ENCODE assay signal across 17 cellular contexts in genomic region chr9:70525553-70525952, GRCh38.
DNase-seq lines count a peak whose midpoint lies in the region; ATAC-seq, FAIRE-seq and TF ChIP-seq lines count a peak whose summit lies in the region.
"Had no signal": no experiment of that assay in that cellular context is flagged by ENCODE, and none has a peak within 500 bp of the region (broad histone marks: within the 10 kb centered on the region; RNA-seq: fewer than 3 reads in every experiment).

No MANE protein-coding gene starts in this region.

- no peak overlapping the region for H2BK20ac ChIP-seq in H9 (ENCODE audit: low read depth, low read length, poor library complexity, severe bottlenecking)

- no peak for TF ChIP-seq POLR2A in thyroid gland (IDR thresholded peaks at IDR 0.05)

- H2BK120ac ChIP-seq in H9 (ENCODE audit: low read depth, low read length, poor library complexity, severe bottlenecking): no peak overlapping the region

- no peak overlapping the region for H2BK12ac ChIP-seq in H9 (ENCODE audit: insufficient read length, low read depth, low read length)

- H2AFZ ChIP-seq in H9 (ENCODE audit: low read length): no peak overlapping the region

- H3K4me1 ChIP-seq in H9 (ENCODE audit: insufficient read depth, low read length) (no peaks in the 10 kb centered on the region), thyroid gland (no peaks in the 10 kb centered on the region)
- H3K4me1 ChIP-seq: left ventricle myocardium inferior, right atrium auricular region had no signal

- H3K4me1 Mint-ChIP-seq in H9: 0 out of 4 replicates have a peak, but pooled peaks cover 4% of the 10 kb centered on the region in 2 experiments
- H3K4me1 Mint-ChIP-seq: natural killer cell; stimulated activated naive B cell treated with anti-CD40 and anti-IgM and Interleukin-4, amounts not matched to agents 10 μg/mL and 1 μg/mL and 100 μg/mL, for 72 hours had no signal

- no peak overlapping the region for H3K4ac ChIP-seq in H9 (ENCODE audit: low read depth, low read length)

- ATAC-seq in GM18861 (IDR thresholded peaks at IDR 0.05; ENCODE audit: unreplicated experiment): no peak
- ATAC-seq: CD8-positive, alpha-beta T cell; natural killer cell; stimulated activated naive B cell treated with anti-CD40 and anti-IgM and Interleukin-4, amounts not matched to agents 10 μg/mL and 1 μg/mL and 100 μg/mL, for 72 hours; WTC11 had no signal

- peaks cover 0 to 11% (median 3%) of the 10 kb centered on the region in 3 experiments; a peak in 3 of 7 replicates for H3K36me3 Mint-ChIP-seq in H9 (ENCODE audit: insufficient read depth in 1 of 3, low read depth in 3 of 3)
- H3K36me3 Mint-ChIP-seq: CD8-positive, alpha-beta T cell; natural killer cell had no signal

- no peak overlapping the region for H4K8ac ChIP-seq in H9 (replicated peaks; ENCODE audit: insufficient read length, low read depth, low read length)

- no peak overlapping the region for H3K4me3 ChIP-seq in bronchial epithelial cell (ENCODE audit: low read depth, low read length)
- no peak overlapping the region for H3K4me3 ChIP-seq in thyroid gland (replicated peaks in 1 of 3)
- H3K4me3 ChIP-seq: left ventricle myocardium inferior, right atrium auricular region had no signal

- FAIRE-seq in bronchial epithelial cell (lab: Jason Lieb, UNC): no peak
- FAIRE-seq: H1 had no signal

- H3K27me3 Mint-ChIP-seq in H9 (ENCODE audit: low read depth): no peaks in the 10 kb centered on the region

- DNase-seq in EL (peak; percentile 39), M059J (ENCODE audit: low read depth) (peak; percentile 18), bronchial epithelial cell (ENCODE audit: low read depth) (peak; percentile 91), lung microvascular endothelial cell (ENCODE audit: low read depth in 2 of 2) (peak; percentile 24 to 86), H9 (no peak), thyroid gland (no peak)
- DNase-seq: caudate nucleus; CD8-positive, alpha-beta T cell; left ventricle myocardium inferior; natural killer cell; NCI-H2171; stimulated activated CD4-positive, alpha-beta T cell treated with anti-CD3 and anti-CD28 coated beads, Interleukin-4, amount 100 ng/mL, for 4 hours; stimulated activated naive B cell treated with anti-CD40 and anti-IgM and Interleukin-4, amounts not matched to agents 10 μg/mL and 1 μg/mL and 100 μg/mL, for 72 hours had no signal

- no peak overlapping the region for H3K18ac ChIP-seq in H9 (ENCODE audit: insufficient read length, low read depth, low read length)

- H3K56ac ChIP-seq in H9 (ENCODE audit: insufficient read length, low read depth, low read length): no peak overlapping the region

- H4K91ac ChIP-seq in H9 (ENCODE audit: insufficient read length, low read depth, low read length): no peak overlapping the region

- no peak overlapping the region for H3K4me3 Mint-ChIP-seq in H9
- H3K4me3 Mint-ChIP-seq: CD8-positive, alpha-beta T cell; natural killer cell; stimulated activated naive B cell treated with anti-CD40 and anti-IgM and Interleukin-4, amounts not matched to agents 10 μg/mL and 1 μg/mL and 100 μg/mL, for 72 hours; WTC11 had no signal

- H3K23me2 ChIP-seq in H9 (ENCODE audit: insufficient read length, low read depth, low read length, poor library complexity, severe bottlenecking): no peaks in the 10 kb centered on the region

- no peak overlapping the region for H2AK5ac ChIP-seq in H9 (ENCODE audit: insufficient read length, low read length)

- H3K36me3 ChIP-seq in bronchial epithelial cell (ENCODE audit: control insufficient read depth, insufficient read depth, low read length) (no peaks in the 10 kb centered on the region), thyroid gland (no peaks in the 10 kb centered on the region)
- H3K36me3 ChIP-seq: left ventricle myocardium inferior, right atrium auricular region had no signal

- no peaks in the 10 kb centered on the region for H3K79me1 ChIP-seq in H9 (ENCODE audit: insufficient read depth, low read depth, low read length, poor library complexity, severe bottlenecking)

- H3K14ac ChIP-seq in H9 (ENCODE audit: insufficient read depth, low read length): no peak overlapping the region

- peaks cover 7 to 10% of the 10 kb centered on the region in 2 experiments; a peak in 3 of 5 replicates for H3K9me3 Mint-ChIP-seq in H9
- H3K9me3 Mint-ChIP-seq: natural killer cell had no signal

- H2BK15ac ChIP-seq in H9 (ENCODE audit: low read depth, low read length): no peak overlapping the region

- H3K9me3 ChIP-seq in H9 (ENCODE audit: control insufficient read depth, low read depth, low read length) (no peaks in the 10 kb centered on the region), thyroid gland (no peaks in the 10 kb centered on the region)

- H3K27me3 ChIP-seq in bronchial epithelial cell (ENCODE audit: control insufficient read depth, insufficient read depth, low read length) (peaks cover 1% of the 10 kb centered on the region), H9 (ENCODE audit: insufficient read depth, low read length) (no peaks in the 10 kb centered on the region), thyroid gland (no peaks in the 10 kb centered on the region)
- H3K27me3 ChIP-seq: right atrium auricular region had no signal

- H3K27ac ChIP-seq in H9 (ENCODE audit: insufficient read length, low read depth, low read length) (no peak overlapping the region), thyroid gland (no peak overlapping the region)
- H3K27ac ChIP-seq: left ventricle myocardium inferior, right atrium auricular region had no signal

- intact Hi-C loops in thyroid gland (cut with DNase I): no loop called here

- no peak overlapping the region for H3K27ac Mint-ChIP-seq in H9
- H3K27ac Mint-ChIP-seq: CD8-positive, alpha-beta T cell; natural killer cell; stimulated activated naive B cell treated with anti-CD40 and anti-IgM and Interleukin-4, amounts not matched to agents 10 μg/mL and 1 μg/mL and 100 μg/mL, for 72 hours; WTC11 had no signal

- H4K5ac ChIP-seq in H9 (ENCODE audit: insufficient read length, low read depth, low read length): no peak overlapping the region

- no peak overlapping the region for H3T11ph ChIP-seq in H9 (ENCODE audit: low read length)

- no peak overlapping the region for H3K23ac ChIP-seq in H9 (ENCODE audit: insufficient read length, low read depth, low read length)

- H3K4me2 ChIP-seq in H9 (ENCODE audit: insufficient read depth, insufficient read length, low read length): no peak overlapping the region

- H3K79me2 ChIP-seq in H9 (ENCODE audit: insufficient read depth, low read length): no peaks in the 10 kb centered on the region

- no CpG with 5 or more reads among the region's 1 CpG for WGBS in H9 (ENCODE audit: extremely low coverage, insufficient read length, low lambda C conversion rate)
- WGBS in thyroid gland, 2 donors: 91 to 100% methylated on average over 1 of the region's 1 CpG

- no peak overlapping the region for H2BK5ac ChIP-seq in H9 (ENCODE audit: insufficient read length, low read length)

- no peak overlapping the region for H3K9ac ChIP-seq in H9 (ENCODE audit: extremely low read depth, insufficient read length, low read length)

- TF ChIP-seq CTCF in bronchial epithelial cell (IDR thresholded peaks at IDR 0.05; ENCODE audit: insufficient read depth, low read length, severe bottlenecking): no peak
- TF ChIP-seq CTCF in H9 (conservative IDR thresholded peaks at IDR 0.05): no peak
- no peak for TF ChIP-seq CTCF in thyroid gland (IDR thresholded peaks at IDR 0.05)

- H4K20me1 ChIP-seq in H9 (ENCODE audit: control insufficient read depth, insufficient read depth, insufficient read length): no peaks in the 10 kb centered on the region

Comparison
In these comparisons a context has a peak if more than half of its experiments do, and no peak if none do; other contexts are left out.
1. DNase-seq: peak in EL (single experiment), M059J (single experiment), bronchial epithelial cell (single experiment) and lung microvascular endothelial cell (2 of 2); none in H9 (single experiment) and thyroid gland (0 of 2).